Comparison of ENCODE assay signal across 20 cellular contexts in the genomic region with DNA sequence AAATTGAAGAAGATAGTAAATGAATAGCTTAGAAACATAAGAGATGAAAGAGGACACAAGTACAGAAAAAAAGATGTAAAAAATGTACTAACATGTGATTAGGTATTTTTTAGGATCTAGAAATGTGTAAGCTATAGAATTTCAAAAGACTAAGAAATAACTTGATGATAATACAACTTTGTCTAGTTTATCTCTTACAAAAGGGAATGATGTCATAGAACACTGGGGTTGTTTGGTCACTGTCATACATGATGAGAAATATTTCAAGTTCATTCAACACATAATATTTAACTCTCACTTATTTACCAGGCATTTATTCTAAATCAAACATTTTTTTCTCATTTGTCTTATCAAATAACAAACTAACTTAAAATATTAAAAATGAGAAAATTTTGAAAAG. TPM values are rescaled to one million over a fixed set of nuclear protein-coding genes. Genes with fewer than 3 reads are reported as not detected.
DNase-seq lines count a peak whose midpoint lies in the region; ATAC-seq, FAIRE-seq and TF ChIP-seq lines count a peak whose summit lies in the region.
"Had no signal": no experiment of that assay in that cellular context is flagged by ENCODE, and none has a peak within 500 bp of the region (broad histone marks: within the 10 kb centered on the region; RNA-seq: fewer than 3 reads in every experiment).

No MANE protein-coding gene starts in this region.

- DNase-seq in K562 (ENCODE audit: extremely low read depth in 1 of 4, low spot score in 3 of 4) (no peak), iPS-NIHi7 (ENCODE audit: extremely low spot score) (no peak), SHP77 (lab: John Stamatoyannopoulos, UW) (no peak), natural killer cell (no peak)
- DNase-seq: 8988T; C1 segment of cervical spinal cord; Calu3; CD4-positive, alpha-beta memory T cell; COR-L47; DMS53; DMS79 treated with DMSO at 0.1 percent for 48 hours; GM23248; H7; HCEC 1CT had no signal

- BruUV-seq in K562 (replicated peaks; lab: Mats Ljungman, UMichigan): no TSS peak

- POLR2A ChIA-PET in HEK293 (lab: Yijun Ruan, JAX): no interaction called here
- POLR2A ChIA-PET in K562 (lab: Yijun Ruan, JAX): no interaction called here

- H3K9me3 Mint-ChIP-seq in natural killer cell: peaks cover 10 to 16% of the 10 kb centered on the region in 2 donors

- H3K27ac ChIP-seq in HEK293 (ENCODE audit: extremely low read depth, low read depth, low read length): no peak overlapping the region
- H3K27ac ChIP-seq in K562 (ENCODE audit: extremely low read depth, low read depth, low read length): no peak overlapping the region
- H3K27ac ChIP-seq: GM23248 had no signal

- FAIRE-seq in A204.1 (lab: Jason Lieb, UNC) (peak; percentile 77), K562 (lab: Jason Lieb, UNC) (no peak), islet of Langerhans (lab: Jason Lieb, UNC) (peak; percentile 41)
- FAIRE-seq: GM12892, H1 had no signal

- H3K4me3 Mint-ChIP-seq in natural killer cell: no peak overlapping the region
- H3K4me3 Mint-ChIP-seq: CD4-positive, alpha-beta memory T cell had no signal

- intact Hi-C loops in K562 (cut with micrococcal nuclease) (no loop called here), natural killer cell (cut with micrococcal nuclease) (no loop called here)

- no peaks in the 10 kb centered on the region for H3K9me3 ChIP-seq in HEK293 (ENCODE audit: control insufficient read depth, insufficient read depth, low read depth, low read length)
- peaks cover 11% of the 10 kb centered on the region; the same call in 1 of the 2 replicates for H3K9me3 ChIP-seq in K562 (replicated peaks; ENCODE audit: control insufficient read depth, insufficient read depth, low read depth, low read length)

- H3K79me2 ChIP-seq in K562 (ENCODE audit: control insufficient read depth, insufficient read depth, low read length): no peaks in the 10 kb centered on the region

- no peak overlapping the region for H3K27ac Mint-ChIP-seq in natural killer cell
- H3K27ac Mint-ChIP-seq: CD4-positive, alpha-beta memory T cell had no signal

- CTCF ChIA-PET in HEK293 (lab: Yijun Ruan, JAX): no interaction called here
- CTCF ChIA-PET in K562 (lab: Yijun Ruan, JAX; ENCODE audit: low intra/inter-chr PET ratio): no interaction called here

- no peak overlapping the region for H3K4me2 ChIP-seq in K562 (ENCODE audit: insufficient read depth, low read length)

- TF ChIP-seq RAD21 in K562 (CRISPR knock-in tag; conservative IDR thresholded peaks at IDR 0.05 in 1 of 2, IDR thresholded peaks at IDR 0.05 in 1 of 2): no peak

- ATAC-seq in K562: no peak
- no peak for ATAC-seq in natural killer cell

- no peaks in the 10 kb centered on the region for H3K27me3 ChIP-seq in K562 (ENCODE audit: control insufficient read depth in 2 of 2, insufficient read depth in 2 of 2, low read length in 2 of 2)

- H3K4me1 Mint-ChIP-seq in natural killer cell: peaks cover 6 to 7% of the 10 kb centered on the region in 2 donors
- H3K4me1 Mint-ChIP-seq: CD4-positive, alpha-beta memory T cell had no signal

- no peak overlapping the region for H2AFZ ChIP-seq in K562 (ENCODE audit: low read depth, low read length)
- H2AFZ ChIP-seq: GM23248 had no signal

- TF ChIP-seq EP300 in K562 (IDR thresholded peaks at IDR 0.05; ENCODE audit: low read length): no peak

- peaks cover 7 to 9% of the 10 kb centered on the region in 2 donors for H3K27me3 Mint-ChIP-seq in natural killer cell (ENCODE audit: low read depth in 2 of 2)

- no peak for TF ChIP-seq POLR2A in K562 (conservative IDR thresholded peaks at IDR 0.05)

- H3K4me3 ChIP-seq in HEK293 (ENCODE audit: low read depth, low read length): no peak overlapping the region
- H3K4me3 ChIP-seq in K562: no peak overlapping the region
- H3K4me3 ChIP-seq: GM23248 had no signal

- in situ Hi-C loops in K562 (cut with MboI): no loop called here

- TF ChIP-seq CTCF in HEK293 (tag by site-specific recombination; IDR thresholded peaks at IDR 0.05) (no peak), K562 (IDR thresholded peaks at IDR 0.05 in 2 of 3, conservative IDR thresholded peaks at IDR 0.05 in 1 of 3; ENCODE audit: insufficient read depth in 2 of 3, low read depth in 1 of 3, low read length in 3 of 3) (no peak), natural killer cell (IDR thresholded peaks at IDR 0.05) (no peak)

- peaks cover 29% of the 10 kb centered on the region for H3K36me3 Mint-ChIP-seq in natural killer cell

- H3K9ac ChIP-seq in K562 (ENCODE audit: insufficient read depth in 1 of 2, low read depth in 2 of 2, low read length in 2 of 2): no peak overlapping the region
- H3K9ac ChIP-seq: GM23248 had no signal

- H3K4me1 ChIP-seq in HEK293 (ENCODE audit: control insufficient read depth, insufficient read depth, low read length) (no peaks in the 10 kb centered on the region), K562 (replicated peaks in 1 of 2; ENCODE audit: control insufficient read depth in 2 of 2, insufficient read depth in 2 of 2, low read length in 2 of 2) (no peaks in the 10 kb centered on the region)

- H3K36me3 ChIP-seq in HEK293 (ENCODE audit: control insufficient read depth in 2 of 2, insufficient read depth in 1 of 2, low read length in 2 of 2) (no peaks in the 10 kb centered on the region), K562 (ENCODE audit: control insufficient read depth, insufficient read depth, low read length) (no peaks in the 10 kb centered on the region)

- H4K20me1 ChIP-seq in K562 (replicated peaks; ENCODE audit: control insufficient read depth, insufficient read depth, low read length): no peaks in the 10 kb centered on the region

- H3K9me1 ChIP-seq in K562 (ENCODE audit: control insufficient read depth, insufficient read depth, low read length): no peaks in the 10 kb centered on the region

TF ChIP-seq in HEK293, 187 proteins besides CTCF, POLR2A, EP300 and RAD21:
- TF ChIP-seq ZNF416 (tag by site-specific recombination; IDR thresholded peaks at IDR 0.05) (no peak), ZNF184 (tag by site-specific recombination; IDR thresholded peaks at IDR 0.05) (no peak), HOXD13 (CRISPR knock-in tag; IDR thresholded peaks at IDR 0.05; ENCODE audit: borderline replicate concordance) (no peak), ZBTB21 (tag by site-specific recombination; IDR thresholded peaks at IDR 0.05) (no peak), ATF2 (tag by site-specific recombination; IDR thresholded peaks at IDR 0.05; ENCODE audit: low read depth) (peak; percentile 56; the same call in 1 of the 2 replicates), ZNF558 (tag by site-specific recombination; IDR thresholded peaks at IDR 0.05) (no peak), ZNF140 (tag by site-specific recombination; IDR thresholded peaks at IDR 0.05) (no peak)

TF ChIP-seq in K562, 482 proteins besides CTCF, POLR2A, EP300 and RAD21:
- TF ChIP-seq NR3C1 (CRISPR knock-in tag; IDR thresholded peaks at IDR 0.05) (no peak), NFE2L1 (tag; IDR thresholded peaks at IDR 0.05; ENCODE audit: borderline replicate concordance, low read depth) (no peak), CAMTA2 (CRISPR knock-in tag; conservative IDR thresholded peaks at IDR 0.05) (no peak)
- TF ChIP-seq, protein P1, sequence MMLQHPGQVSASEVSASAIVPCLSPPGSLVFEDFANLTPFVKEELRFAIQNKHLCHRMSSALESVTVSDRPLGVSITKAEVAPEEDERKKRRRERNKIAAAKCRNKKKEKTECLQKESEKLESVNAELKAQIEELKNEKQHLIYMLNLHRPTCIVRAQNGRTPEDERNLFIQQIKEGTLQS (IDR thresholded peaks at IDR 0.05): peak; percentile 22; the same call in 1 of the 2 replicates
- TF ChIP-seq, protein P1 (CRISPR knock-in tag; conservative IDR thresholded peaks at IDR 0.05): no peak

RNA-seq across cellular contexts. Expression of gene STBD1, which starts 18.5 kb away (rescaled TPM):
- not detected in 2 replicates for total RNA-seq in K562 (2011; cell fraction: chromatin; rRNA removed; ENCODE audit: low replicate concordance)
- 0.39 and 0.50 TPM in 2 replicates for total RNA-seq in K562 (2011; cell fraction: nucleolus; rRNA removed)
- total RNA-seq in K562 (2011; cell fraction: nucleoplasm; rRNA removed): 0.53 TPM in 1 of 2 replicates, not detected in the other
- total RNA-seq in K562 (2014; rRNA removed) (0.29 and 0.54 TPM in 2 replicates), K562 (2014; rRNA removed; fragmentation: Illumina TruSeq; extraction: Trizol) (0.18 and 0.22 TPM in 2 replicates), K562 (2015; rRNA removed; fragmentation: Illumina TruSeq; extraction: Trizol) (0.33 and 0.41 TPM in 2 replicates), K562 (2021) (0.42 and 0.64 TPM in 2 replicates), natural killer cell (1 to 10 TPM in 1 of 3 donors, under 1 TPM in 2; 0.15 to 1.3 (median 0.26) TPM)
- polyA plus RNA-seq in K562 (2011; rRNA removed) (0.08 and 0.34 TPM in 2 replicates), K562 (2014; fragmentation: Illumina TruSeq; extraction: Trizol) (0.10 and 0.27 TPM in 2 replicates), K562 (2014; fragmentation: Nextera tagmentation; extraction: Ambion mirVana) (not detected), K562 (2014; rRNA removed) (0.24 and 0.38 TPM in 2 replicates)
- 0.03 and 0.32 TPM in 2 replicates for polyA plus RNA-seq in K562 (2011; cell fraction: cytosol; rRNA removed)
- 0.07 and 0.10 TPM in 2 replicates for polyA plus RNA-seq in K562 (2011; cell fraction: nucleus; rRNA removed)
- polyA plus RNA-seq in K562 (2012): 0.62 and 1.5 TPM in 2 replicates
- polyA minus RNA-seq in K562 (2011; rRNA and poly(A)+ RNA removed): 0.21 TPM in 1 of 2 replicates, not detected in the other
- polyA minus RNA-seq in K562 (2011; cell fraction: cytosol; rRNA and poly(A)+ RNA removed): 0.29 TPM in 1 of 2 replicates, not detected in the other
- 0.11 and 0.13 TPM in 2 replicates for polyA minus RNA-seq in K562 (2011; cell fraction: nucleus; rRNA and poly(A)+ RNA removed)
- total RNA-seq: A673 had no signal
